16 cellular contexts compared by ENCODE assay signal in the genomic region with DNA sequence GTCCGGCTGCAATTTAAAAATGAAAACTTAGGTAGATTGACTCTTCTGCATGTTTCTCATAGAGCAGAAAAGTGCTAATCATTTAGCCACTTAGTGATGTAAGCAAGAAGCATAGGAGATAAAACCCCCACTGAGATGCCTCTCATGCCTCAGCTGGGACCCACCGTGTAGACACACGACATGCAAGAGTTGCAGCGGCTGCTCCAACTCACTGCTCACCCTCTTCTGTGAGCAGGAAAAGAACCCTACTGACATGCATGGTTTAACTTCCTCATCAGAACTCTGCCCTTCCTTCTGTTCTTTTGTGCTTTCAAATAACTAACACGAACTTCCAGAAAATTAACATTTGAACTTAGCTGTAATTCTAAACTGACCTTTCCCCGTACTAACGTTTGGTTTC. TPM values are rescaled to one million over a fixed set of nuclear protein-coding genes. Genes with fewer than 3 reads are reported as not detected.
DNase-seq lines count a peak whose midpoint lies in the region; ATAC-seq, FAIRE-seq and TF ChIP-seq lines count a peak whose summit lies in the region.
"Had no signal": no experiment of that assay in that cellular context is flagged by ENCODE, and none has a peak within 500 bp of the region (broad histone marks: within the 10 kb centered on the region; RNA-seq: fewer than 3 reads in every experiment).

No MANE protein-coding gene starts in this region.

- peaks cover 10% of the 10 kb centered on the region for H3K4me1 Mint-ChIP-seq in endothelial cell (ENCODE audit: unreplicated experiment)

- no peaks in the 10 kb centered on the region for H3K9me3 Mint-ChIP-seq in endothelial cell (ENCODE audit: unreplicated experiment)
- H3K9me3 Mint-ChIP-seq: T-cell had no signal

- H3K9me3 ChIP-seq in endothelial cell of umbilical vein (replicated peaks; ENCODE audit: control insufficient read depth, insufficient read depth, low read length) (no peaks in the 10 kb centered on the region), stomach (no peaks in the 10 kb centered on the region)
- H3K9me3 ChIP-seq: adrenal gland had no signal

- no peak overlapping the region for H3K27ac Mint-ChIP-seq in endothelial cell (ENCODE audit: unreplicated experiment)

- H3K79me2 ChIP-seq in endothelial cell of umbilical vein (ENCODE audit: control insufficient read depth, insufficient read depth, low read length): no peaks in the 10 kb centered on the region

- no peaks in the 10 kb centered on the region for H3K9me1 ChIP-seq in endothelial cell of umbilical vein (replicated peaks; ENCODE audit: control insufficient read depth, extremely low read depth, insufficient read depth, low read length)

- H3K27me3 Mint-ChIP-seq in endothelial cell (ENCODE audit: unreplicated experiment): no peaks in the 10 kb centered on the region

- H4K20me1 ChIP-seq in endothelial cell of umbilical vein (replicated peaks; ENCODE audit: control insufficient read depth, extremely low read depth, insufficient read depth, low read length): no peaks in the 10 kb centered on the region

- no peak for TF ChIP-seq EP300 in stomach (IDR thresholded peaks at IDR 0.05)

- no peaks in the 10 kb centered on the region for H3K36me3 ChIP-seq in endothelial cell of umbilical vein (ENCODE audit: control insufficient read depth in 2 of 2, extremely low read depth in 1 of 2, insufficient read depth in 2 of 2, low read length in 2 of 2)
- peaks cover 0 to 32% (median 18%) of the 10 kb centered on the region in 4 donors for H3K36me3 ChIP-seq in stomach

- TF ChIP-seq CTCF in endothelial cell of umbilical vein (IDR thresholded peaks at IDR 0.05; ENCODE audit: extremely low read depth in 1 of 2, insufficient read depth in 1 of 2, low read depth in 1 of 2, low read length in 2 of 2) (no peak), stomach (IDR thresholded peaks at IDR 0.05) (no peak), endothelial cell (IDR thresholded peaks at IDR 0.05; ENCODE audit: unreplicated experiment) (no peak), dorsolateral prefrontal cortex (IDR thresholded peaks at IDR 0.05 in 54 of 56, conservative IDR thresholded peaks at IDR 0.05 in 2 of 56; ENCODE audit: low read depth in 1 of 56, partially characterized antibody in 56 of 56) (no peak)

- peaks cover 9% of the 10 kb centered on the region for H3K4me1 ChIP-seq in endothelial cell of umbilical vein (ENCODE audit: control insufficient read depth, extremely low read depth, insufficient read depth, low read length)
- peaks cover 0 to 21% (median 11%) of the 10 kb centered on the region in 4 donors for H3K4me1 ChIP-seq in stomach
- H3K4me1 ChIP-seq: adrenal gland had no signal

- no peak overlapping the region for H3K9ac ChIP-seq in endothelial cell of umbilical vein (replicated peaks; ENCODE audit: extremely low read depth, insufficient read depth, low read length)

- POLR2A ChIA-PET in endothelial cell of umbilical vein (lab: Charles Lee): no interaction called here

- dilution Hi-C loops in endothelial cell of umbilical vein (cut with MboI; ENCODE audit: extremely low pct_ligation_motif_present, low sequenced_read_pairs): no loop called here

- no peak overlapping the region for H3K4me2 ChIP-seq in endothelial cell of umbilical vein (ENCODE audit: insufficient read depth, low read length)
- H3K4me2 ChIP-seq: PC-9 had no signal

- DNase-seq in Kasumi-1 (lab: John Stamatoyannopoulos, UW) (peak; percentile 44 to 51), endothelial cell of umbilical vein (ENCODE audit: low read depth, low spot score) (no peak), stomach (no peak), endothelial cell (ENCODE audit: low spot score) (no peak), dorsolateral prefrontal cortex (no peak), cerebellar nuclear complex (lab: John Stamatoyannopoulos, UW) (no peak)
- DNase-seq: activated T-cell treated with anti-CD3 and anti-CD28 coated beads for 4 hours, adrenal gland, mammary epithelial cell, NCI-H446 treated with DMSO at 0.1 percent for 48 hours, PC-9, T-cell had no signal

- H2AFZ ChIP-seq in endothelial cell of umbilical vein (ENCODE audit: low read depth, low read length): no peak overlapping the region
- H2AFZ ChIP-seq: PC-9 had no signal

- peak; percentile 31 for FAIRE-seq in endothelial cell of umbilical vein (lab: Jason Lieb, UNC)
- FAIRE-seq: HTR-8/SVneo had no signal

- H3K4me3 Mint-ChIP-seq in endothelial cell (ENCODE audit: unreplicated experiment): no peak overlapping the region
- H3K4me3 Mint-ChIP-seq: T-cell had no signal

- TF ChIP-seq POLR2A in endothelial cell of umbilical vein (IDR thresholded peaks at IDR 0.05; ENCODE audit: low read depth, low read length) (no peak), stomach (IDR thresholded peaks at IDR 0.05) (no peak)

- H3K27ac ChIP-seq in endothelial cell of umbilical vein (ENCODE audit: insufficient read depth, low read depth, low read length) (no peak overlapping the region), stomach (peak overlapping the region in 3 of 5 donors; percentile 70 to 84 (median 78)), dorsolateral prefrontal cortex (no peak overlapping the region)
- H3K27ac ChIP-seq: PC-9 had no signal

- no peaks in the 10 kb centered on the region for H3K36me3 Mint-ChIP-seq in endothelial cell (ENCODE audit: low read depth, unreplicated experiment)
- H3K36me3 Mint-ChIP-seq: T-cell had no signal

- H3K27me3 ChIP-seq in endothelial cell of umbilical vein (ENCODE audit: control insufficient read depth in 2 of 2, insufficient read depth in 2 of 2, low read length in 2 of 2) (no peaks in the 10 kb centered on the region), stomach (no peaks in the 10 kb centered on the region), dorsolateral prefrontal cortex (peaks cover 0 to 90% (median 23%) of the 10 kb centered on the region in 45 donors)

- BruUV-seq in endothelial cell of umbilical vein (replicated peaks; lab: Mats Ljungman, UMichigan): no TSS peak

- ATAC-seq in GM19438 (IDR thresholded peaks at IDR 0.05; ENCODE audit: low read depth, unreplicated experiment) (peak; percentile 66), GM19035 (IDR thresholded peaks at IDR 0.05; ENCODE audit: unreplicated experiment) (no peak)
- ATAC-seq: T-cell had no signal

- H3K4me3 ChIP-seq in endothelial cell of umbilical vein (replicated peaks in 1 of 3; ENCODE audit: insufficient read depth in 1 of 3, low read depth in 1 of 3, low read length in 3 of 3) (no peak overlapping the region), stomach (no peak overlapping the region), dorsolateral prefrontal cortex (no peak overlapping the region)
- H3K4me3 ChIP-seq: adrenal gland, PC-9, skin epidermis had no signal

- intact Hi-C loops in endothelial cell of umbilical vein (cut with micrococcal nuclease) (no loop called here), stomach (cut with DNase I; ENCODE audit: low total_unique reads) (no loop called here), dorsolateral prefrontal cortex (cut with DNase I) (no loop called here)

- WGBS in stomach, 5 donors: 49 to 71% (median 64%) methylated on average over 7 of the region's 7 CpGs

- CTCF ChIA-PET in endothelial cell of umbilical vein (lab: Charles Lee): interaction anchor here (1.5 to 4.3 kb wide), 4 partner anchors 9 to 181 kb away, joined by 4 to 134 read pairs (median 56); no protein-coding TSS in a partner anchor

TF ChIP-seq in endothelial cell of umbilical vein, 7 proteins besides CTCF, POLR2A, EP300 and RAD21:
- no peak for TF ChIP-seq MYC (IDR thresholded peaks at IDR 0.05; ENCODE audit: low read depth, low read length)
- no peak for TF ChIP-seq GATA2 (IDR thresholded peaks at IDR 0.05; ENCODE audit: insufficient read depth, insufficient read length, low read depth, low read length)
- no peak for TF ChIP-seq MAX (IDR thresholded peaks at IDR 0.05; ENCODE audit: insufficient read depth, insufficient read length)
- no peak for TF ChIP-seq FOS (IDR thresholded peaks at IDR 0.05; ENCODE audit: borderline replicate concordance, insufficient read depth, low read length)
- TF ChIP-seq EZH2 (IDR thresholded peaks at IDR 0.05; ENCODE audit: borderline replicate concordance, low read depth, low read length, severe bottlenecking): no peak
- no peak for TF ChIP-seq JUN (IDR thresholded peaks at IDR 0.05; ENCODE audit: borderline replicate concordance, insufficient read depth, insufficient read length, low read depth)
- TF ChIP-seq POLR2AphosphoS5 (IDR thresholded peaks at IDR 0.05; ENCODE audit: insufficient read depth, low read depth, low read length): no peak

RNA-seq across cellular contexts. Expression of gene MAP7D3, which starts 41.0 kb away (rescaled TPM):
- 20.0 and 22.8 TPM in 2 replicates for total RNA-seq in endothelial cell of umbilical vein
- 5.6 and 6.5 TPM in 2 replicates for polyA plus RNA-seq in endothelial cell of umbilical vein
- 11.1 TPM in 2 replicates for polyA plus RNA-seq in endothelial cell of umbilical vein (2011; cell fraction: cytosol; rRNA removed)
- polyA plus RNA-seq in endothelial cell of umbilical vein (2011; cell fraction: nucleus; rRNA removed): 17.7 and 18.9 TPM in 2 replicates
- polyA plus RNA-seq in endothelial cell of umbilical vein (2012): 24.5 and 27.5 TPM in 2 replicates
- polyA minus RNA-seq in endothelial cell of umbilical vein: 12.9 and 15.3 TPM in 2 replicates
- polyA minus RNA-seq in endothelial cell of umbilical vein (2011; cell fraction: cytosol; rRNA and poly(A)+ RNA removed): 9.1 TPM
- 13.7 and 21.1 TPM in 2 replicates for polyA minus RNA-seq in endothelial cell of umbilical vein (2011; cell fraction: nucleus; rRNA and poly(A)+ RNA removed)
- total RNA-seq in stomach: 10 to 100 TPM in 2 of 5 donors, 1 to 10 TPM in 3; 2.2 to 14.1 (median 9.9) TPM
- polyA plus RNA-seq in stomach: 1 to 10 TPM; 2.4 to 3.7 (median 3.1) TPM
- total RNA-seq in endothelial cell (ENCODE audit: unreplicated experiment): 6.6 TPM
- total RNA-seq in dorsolateral prefrontal cortex: 1 to 10 TPM; 1.1 to 6.5 (median 2.6) TPM

Comparison
In these comparisons a context has a peak if more than half of its experiments do, and no peak if none do; other contexts are left out.
1. DNase-seq: peak in Kasumi-1 (2 of 2); none in endothelial cell of umbilical vein (single experiment), stomach (single experiment), endothelial cell (single experiment), dorsolateral prefrontal cortex (0 of 10) and cerebellar nuclear complex (0 of 2).
2. H3K27ac ChIP-seq: peak in stomach (3 of 5); none in endothelial cell of umbilical vein (single experiment) and dorsolateral prefrontal cortex (0 of 59).